Comparison of ENCODE assay signal across 8 cellular contexts in the genomic region with DNA sequence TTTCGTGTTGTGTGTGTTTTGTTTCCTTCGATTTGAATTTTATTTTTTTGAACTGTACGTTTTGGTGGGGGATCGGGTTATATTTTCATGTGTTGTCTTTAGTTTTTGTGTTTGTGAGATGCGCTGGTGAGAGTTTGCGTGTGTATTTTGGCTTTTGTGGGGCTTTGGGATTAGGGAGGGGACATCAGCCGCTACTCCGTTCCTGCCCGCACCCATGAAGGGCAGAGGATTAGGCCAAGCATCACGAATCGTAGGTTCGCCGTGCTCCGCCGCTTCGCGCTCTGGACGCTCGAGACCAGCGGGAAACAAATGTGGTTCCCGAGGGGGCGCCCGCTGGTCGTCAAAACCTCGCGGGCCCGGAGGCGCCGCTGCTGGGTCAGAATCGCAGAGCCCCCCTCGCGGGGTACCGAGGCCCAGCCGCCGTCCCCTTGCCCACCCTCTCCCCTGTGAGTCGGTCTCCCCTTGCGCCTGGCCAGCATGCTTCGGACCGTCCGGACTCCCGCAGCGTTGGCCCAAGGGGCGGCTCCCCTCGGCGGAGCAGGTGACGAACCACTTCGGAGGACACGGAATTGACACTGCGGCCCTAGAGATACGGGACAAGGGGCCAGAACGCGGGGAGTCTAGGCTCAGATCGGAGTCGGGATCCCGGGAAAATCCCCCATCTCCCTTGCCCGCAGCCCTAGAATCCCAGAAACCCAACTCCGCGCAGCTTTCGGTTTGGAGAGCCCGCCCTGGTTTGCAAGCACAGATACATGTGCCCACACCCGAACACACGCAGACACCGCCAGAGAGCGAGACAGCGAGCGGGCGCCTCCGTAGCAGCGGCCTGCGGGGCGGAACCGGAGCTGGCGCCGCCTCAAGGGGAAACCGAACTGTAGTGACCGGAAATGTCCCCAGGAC. TPM values are rescaled to one million over a fixed set of nuclear protein-coding genes. Genes with fewer than 3 reads are reported as not detected.
DNase-seq lines count a peak whose midpoint lies in the region; ATAC-seq, FAIRE-seq and TF ChIP-seq lines count a peak whose summit lies in the region.

No MANE protein-coding gene starts in this region.

- no peak for FAIRE-seq in D721Med (lab: Jason Lieb, UNC)

- H3K27ac Mint-ChIP-seq in CD4-positive, CD25-positive, alpha-beta regulatory T cell, result peak overlapping the region in 2 of 3 donors; percentile 42 to 92
- H3K27ac Mint-ChIP-seq in activated naive CD4-positive, alpha-beta T cell treated with anti-CD3 and anti-CD28 coated beads, Interleukin-2, amount 50 U/mL, for 24 hours, result peak overlapping the region; percentile 48

- peak overlapping the region; percentile 82 for H3K4me3 ChIP-seq in CD4-positive, CD25-positive, alpha-beta regulatory T cell (ENCODE audit: low read depth, low read length)
- H3K4me3 ChIP-seq in right atrium auricular region (peak overlapping the region; percentile 34 to 54), sigmoid colon (peak overlapping the region; percentile 26 to 52 (median 44))

- H3K9me3 ChIP-seq in CD4-positive, CD25-positive, alpha-beta regulatory T cell (ENCODE audit: control insufficient read depth in 2 of 2, low read length in 2 of 2), result peaks cover 2 to 5% of the 10 kb centered on the region in 2 experiments
- H3K9me3 ChIP-seq in right atrium auricular region, result no peaks in the 10 kb centered on the region
- no peaks in the 10 kb centered on the region for H3K9me3 ChIP-seq in sigmoid colon

- no peak for TF ChIP-seq EP300 in sigmoid colon (IDR thresholded peaks at IDR 0.05)

- peaks cover 0 to 7% (median 2%) of the 10 kb centered on the region in 7 donors for H3K9me3 Mint-ChIP-seq in CD4-positive, CD25-positive, alpha-beta regulatory T cell
- H3K9me3 Mint-ChIP-seq in activated naive CD4-positive, alpha-beta T cell treated with anti-CD3 and anti-CD28 coated beads, Interleukin-2, amount 50 U/mL, for 24 hours, result no peaks in the 10 kb centered on the region

- WGBS in sigmoid colon, 2 donors, result 1 to 2% methylated on average over 76 of the region's 76 CpGs

- H3K27ac ChIP-seq in CD4-positive, CD25-positive, alpha-beta regulatory T cell (ENCODE audit: insufficient read depth, low read length, poor library complexity, severe bottlenecking), result no peak overlapping the region
- H3K27ac ChIP-seq in right atrium auricular region (no peak overlapping the region), sigmoid colon (no peak overlapping the region)

- ATAC-seq in CD4-positive, CD25-positive, alpha-beta regulatory T cell (ENCODE audit: low read depth in 2 of 2), result peak; percentile 42 to 49
- ATAC-seq in GM19372 (IDR thresholded peaks at IDR 0.05; ENCODE audit: low read depth, unreplicated experiment), result peak; percentile 31
- ATAC-seq in GM19395 (IDR thresholded peaks at IDR 0.05; ENCODE audit: unreplicated experiment), result no peak

- no peaks in the 10 kb centered on the region for H3K36me3 ChIP-seq in CD4-positive, CD25-positive, alpha-beta regulatory T cell (ENCODE audit: control insufficient read depth, insufficient read depth, low read length)
- H3K36me3 ChIP-seq in right atrium auricular region, result no peaks in the 10 kb centered on the region
- H3K36me3 ChIP-seq in sigmoid colon, result no peaks in the 10 kb centered on the region

- peaks cover 47% of the 10 kb centered on the region for H3K4me1 ChIP-seq in CD4-positive, CD25-positive, alpha-beta regulatory T cell (ENCODE audit: control insufficient read depth, insufficient read depth, low read length, poor library complexity, severe bottlenecking)
- H3K4me1 ChIP-seq in right atrium auricular region (peaks cover 0 to 43% of the 10 kb centered on the region in 2 donors), sigmoid colon (peaks cover 0 to 45% (median 38%) of the 10 kb centered on the region in 4 donors)

- H3K27me3 ChIP-seq in CD4-positive, CD25-positive, alpha-beta regulatory T cell (ENCODE audit: control insufficient read depth, insufficient read depth, low read length), result peaks cover 54% of the 10 kb centered on the region
- H3K27me3 ChIP-seq in right atrium auricular region (peaks cover 49 to 81% of the 10 kb centered on the region in 2 donors), sigmoid colon (peaks cover 54 to 98% (median 96%) of the 10 kb centered on the region in 3 donors)

- H3K4me1 Mint-ChIP-seq in CD4-positive, CD25-positive, alpha-beta regulatory T cell, result peaks cover 14 to 45% (median 22%) of the 10 kb centered on the region in 4 donors
- peaks cover 38% of the 10 kb centered on the region for H3K4me1 Mint-ChIP-seq in activated naive CD4-positive, alpha-beta T cell treated with anti-CD3 and anti-CD28 coated beads, Interleukin-2, amount 50 U/mL, for 24 hours

- peak overlapping the region; percentile 87 to 93 (median 89) for H3K4me3 Mint-ChIP-seq in CD4-positive, CD25-positive, alpha-beta regulatory T cell
- H3K4me3 Mint-ChIP-seq in activated naive CD4-positive, alpha-beta T cell treated with anti-CD3 and anti-CD28 coated beads, Interleukin-2, amount 50 U/mL, for 24 hours, result peak overlapping the region; percentile 88

- peaks cover 97% of the 10 kb centered on the region for H3K27me3 Mint-ChIP-seq in CD4-positive, CD25-positive, alpha-beta regulatory T cell
- peaks cover 59% of the 10 kb centered on the region for H3K27me3 Mint-ChIP-seq in activated naive CD4-positive, alpha-beta T cell treated with anti-CD3 and anti-CD28 coated beads, Interleukin-2, amount 50 U/mL, for 24 hours

- intact Hi-C loops in sigmoid colon (cut with DNase I), result loop anchor here (1.0 to 10.0 kb wide), 2 partner anchors 42 to 78 kb away; no protein-coding TSS in a partner anchor

- DNase-seq in CD4-positive, CD25-positive, alpha-beta regulatory T cell, result peak in 1 of 3 donors; percentile 59
- DNase-seq in NCI-H2196 treated with DMSO at 0.1 percent for 48 hours (lab: John Stamatoyannopoulos, UW; ENCODE audit: unreplicated experiment) (peak; percentile 14), right atrium auricular region (ENCODE audit: low spot score) (no peak), sigmoid colon (no peak), D721Med (ENCODE audit: insufficient read length, low spot score) (no peak)

- H3K36me3 Mint-ChIP-seq in CD4-positive, CD25-positive, alpha-beta regulatory T cell, result no peaks in the 10 kb centered on the region
- peaks cover 4% of the 10 kb centered on the region for H3K36me3 Mint-ChIP-seq in activated naive CD4-positive, alpha-beta T cell treated with anti-CD3 and anti-CD28 coated beads, Interleukin-2, amount 50 U/mL, for 24 hours

- no peak for TF ChIP-seq CTCF in right atrium auricular region (IDR thresholded peaks at IDR 0.05)
- TF ChIP-seq CTCF in sigmoid colon (IDR thresholded peaks at IDR 0.05), result no peak
- TF ChIP-seq CTCF in D721Med (IDR thresholded peaks at IDR 0.05; ENCODE audit: insufficient read depth, missing control alignments), result no peak

- no peak for TF ChIP-seq POLR2A in sigmoid colon (IDR thresholded peaks at IDR 0.05)

RNA-seq across cellular contexts. Expression of gene PAX5, which starts 2.4 kb away (rescaled TPM):
- 0.94 TPM for total RNA-seq in CD4-positive, CD25-positive, alpha-beta regulatory T cell
- under 1 TPM in 2 of 4 donors, not detected in 2; 0.02 to 0.15 TPM for polyA plus RNA-seq in CD4-positive, CD25-positive, alpha-beta regulatory T cell
- total RNA-seq in right atrium auricular region (under 1 TPM in 1 of 2 donors, not detected in 1; 0.59 TPM), sigmoid colon (not detected)
- polyA plus RNA-seq in sigmoid colon, result 10 to 100 TPM in 1 of 3 donors, under 1 TPM in 2; under 0.01 to 20.1 (median 0.23) TPM
